8 cellular contexts compared by ENCODE assay signal in genomic region chr19:14006085-14006765, GRCh38. TPM values are rescaled to one million over a fixed set of nuclear protein-coding genes. Genes with fewer than 3 reads are reported as not detected.
DNase-seq lines count a peak whose midpoint lies in the region; ATAC-seq, FAIRE-seq and TF ChIP-seq lines count a peak whose summit lies in the region.

Gene RFX1 (minus strand): TSS chr19:14006320. CDS start chr19:13993843, 12,477 bp downstream.

- no peaks in the 10 kb centered on the region for H3K36me3 ChIP-seq in small intestine (ENCODE audit: control insufficient read depth in 2 of 2, insufficient read depth in 2 of 2, low read length in 2 of 2)

- POLR2A ChIA-PET in activated B cell treated with CpG ODN at 0.5 μM for 24 hours (lab: Charles Lee), result interaction anchor here (0.5 to 5.4 kb wide), 26 partner anchors 9 to 888 kb away, joined by 3 to 42 read pairs (median 4); partner anchors contain the start of genes C19orf53, DCAF15, IL27RA and NACC1

- peak within 1 kb of the TSS; percentile 94 for H3K4me3 Mint-ChIP-seq in activated B cell treated with CpG ODN at 0.5 μM for 24 hours

- FAIRE-seq in small intestine (lab: Jason Lieb, UNC), result no peak

- ATAC-seq in GM18909 (IDR thresholded peaks at IDR 0.05; ENCODE audit: poor library complexity, unreplicated experiment) (peak; percentile 75), HG03342 (IDR thresholded peaks at IDR 0.05; ENCODE audit: unreplicated experiment) (peak; percentile 64), activated B cell treated with CpG ODN at 0.5 μM for 24 hours (ENCODE audit: low read depth) (peak; percentile 74)

- no peaks in the 10 kb centered on the region for H3K27me3 ChIP-seq in small intestine (ENCODE audit: control insufficient read depth in 2 of 2, insufficient read depth in 2 of 2, low read length in 2 of 2)

- no peaks in the 10 kb centered on the region for H3K9me3 ChIP-seq in small intestine (ENCODE audit: control insufficient read depth, low read depth)

- intact Hi-C loops in activated B cell treated with CpG ODN at 0.5 μM for 24 hours (cut with micrococcal nuclease), result loop anchor here (1.0 to 10.0 kb wide), 11 partner anchors 9 to 889 kb away; partner anchors contain the start of genes BRME1, CC2D1A, DCAF15 and DDX39A

- no peaks in the 10 kb centered on the region for H3K27me3 Mint-ChIP-seq in activated B cell treated with CpG ODN at 0.5 μM for 24 hours

- no peak for TF ChIP-seq CTCF in activated B cell treated with CpG ODN at 0.5 μM for 24 hours (IDR thresholded peaks at IDR 0.05)
- TF ChIP-seq CTCF in cardiac fibroblast (IDR thresholded peaks at IDR 0.05; ENCODE audit: low read depth, low read length), result no peak

- in situ Hi-C loops in ACHN (cut with HindIII; ENCODE audit: low pct_ligation_motif_present, low pct_unique_long_range_greater_than_20kb, low sequenced_read_pairs), result no loop called here

- peak within 1 kb of the TSS; percentile 97 to 99 for H3K27ac ChIP-seq in small intestine (ENCODE audit: low read depth in 1 of 2, low read length in 1 of 2)

- no peaks in the 10 kb centered on the region for H3K9me3 Mint-ChIP-seq in activated B cell treated with CpG ODN at 0.5 μM for 24 hours

- H3K27ac Mint-ChIP-seq in activated B cell treated with CpG ODN at 0.5 μM for 24 hours, result peak within 1 kb of the TSS; percentile 98

- H3K4me1 ChIP-seq in small intestine (ENCODE audit: control insufficient read depth in 2 of 2, insufficient read depth in 1 of 2, low read depth in 1 of 2, low read length in 1 of 2), result no peaks in the 10 kb centered on the region

- H3K4me3 ChIP-seq in cardiac fibroblast (replicated peaks in 1 of 2; ENCODE audit: low read depth in 2 of 2, low read length in 2 of 2) (peak within 1 kb of the TSS; percentile 70 to 73), small intestine (ENCODE audit: low read depth in 1 of 2, low read length in 2 of 2) (peak within 1 kb of the TSS; percentile 91 to 94)

- peaks cover 49% of the 10 kb centered on the region for H3K4me1 Mint-ChIP-seq in activated B cell treated with CpG ODN at 0.5 μM for 24 hours

- WGBS in small intestine, 3 donors, result 0 to 1% (median 1%) methylated on average over 44 to 58 of the region's 58 CpGs

- peak; percentile 98 for DNase-seq in ACHN
- peak; percentile 96 for DNase-seq in NCI-H345 treated with DMSO at 0.1 percent for 48 hours (lab: John Stamatoyannopoulos, UW; ENCODE audit: unreplicated experiment)
- peak; percentile 100 for DNase-seq in activated B cell treated with CpG ODN at 0.5 μM for 24 hours
- DNase-seq in cardiac fibroblast (ENCODE audit: low read depth in 2 of 2), result peak; percentile 100
- DNase-seq in iPS-NIHi11 (ENCODE audit: low spot score), result peak; percentile 85
- peak; percentile 100 for DNase-seq in small intestine

- H3K36me3 Mint-ChIP-seq in activated B cell treated with CpG ODN at 0.5 μM for 24 hours (ENCODE audit: low read depth), result peaks cover 6% of the 10 kb centered on the region

- CTCF ChIA-PET in activated B cell treated with CpG ODN at 0.5 μM for 24 hours (lab: Charles Lee), result no interaction called here

RNA-seq across cellular contexts. Expression of gene RFX1, which starts in this region (rescaled TPM):
- total RNA-seq in activated B cell treated with CpG ODN at 0.5 μM for 24 hours, result 19.0 and 19.9 TPM in 2 replicates
- 1 to 10 TPM; 3.8 to 6.0 (median 4.9) TPM for polyA plus RNA-seq in small intestine

Comparison
In these comparisons a context has a peak if more than half of its experiments do, and no peak if none do; other contexts are left out.
1. Peak in every context shown above with its lines: DNase-seq, ATAC-seq, H3K4me3 ChIP-seq and H3K27ac ChIP-seq.